Comparison of ENCODE assay signal across 21 cellular contexts in the genomic region with DNA sequence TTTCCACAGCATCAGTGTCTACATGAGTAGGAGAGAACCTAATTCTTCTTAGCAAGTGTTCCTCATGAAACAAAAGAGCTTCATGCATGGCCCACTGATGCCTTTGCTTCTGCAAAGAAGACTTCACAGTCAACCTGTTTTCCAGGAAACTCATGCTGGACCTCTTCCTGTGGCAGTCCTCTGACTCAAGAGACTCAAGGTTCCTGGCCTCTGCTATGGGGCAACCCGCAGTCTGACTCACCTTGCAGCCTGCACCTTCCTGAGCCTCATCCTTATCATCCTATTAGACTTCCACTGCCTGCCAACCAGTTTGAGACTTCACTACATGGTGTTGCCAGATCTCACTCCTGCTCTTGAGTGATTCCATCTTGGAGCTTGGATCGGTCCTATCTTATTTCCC. TPM values are rescaled to one million over a fixed set of nuclear protein-coding genes. Genes with fewer than 3 reads are reported as not detected.
DNase-seq lines count a peak whose midpoint lies in the region; ATAC-seq and TF ChIP-seq lines count a peak whose summit lies in the region.
"Had no signal": no experiment of that assay in that cellular context is flagged by ENCODE, and none has a peak within 500 bp of the region (broad histone marks: within the 10 kb centered on the region; RNA-seq: fewer than 3 reads in every experiment).

No MANE protein-coding gene starts in this region.

- POLR2A ChIA-PET in RWPE1 (lab: Yijun Ruan, JAX; ENCODE audit: low non-redundant PET) = no interaction called here

- peaks cover 10% of the 10 kb centered on the region for H3K4me1 Mint-ChIP-seq in stimulated activated naive CD8-positive, alpha-beta T cell treated with anti-CD3 and anti-CD28 coated beads, Interleukin-15, amount 100 ng/mL, for 72 hours
- H3K4me1 Mint-ChIP-seq in natural killer cell treated with Interleukin-12 subunit alpha and Interleukin-12 subunit beta and Interleukin-15 and Interleukin-18, amount 100 ng/mL, for 72 hours (ENCODE audit: low read depth in 2 of 2) = peaks cover 0 to 6% of the 10 kb centered on the region in 2 donors

- no peak overlapping the region for H3K27ac Mint-ChIP-seq in stimulated activated naive CD8-positive, alpha-beta T cell treated with anti-CD3 and anti-CD28 coated beads, Interleukin-15, amount 100 ng/mL, for 72 hours
- no peak overlapping the region for H3K27ac Mint-ChIP-seq in natural killer cell treated with Interleukin-12 subunit alpha and Interleukin-12 subunit beta and Interleukin-15 and Interleukin-18, amount 100 ng/mL, for 72 hours
- H3K27ac Mint-ChIP-seq: CD8-positive, alpha-beta T cell had no signal

- H3K4me3 Mint-ChIP-seq in stimulated activated naive CD8-positive, alpha-beta T cell treated with anti-CD3 and anti-CD28 coated beads, Interleukin-15, amount 100 ng/mL, for 72 hours = no peak overlapping the region
- H3K4me3 Mint-ChIP-seq in natural killer cell treated with Interleukin-12 subunit alpha and Interleukin-12 subunit beta and Interleukin-15 and Interleukin-18, amount 100 ng/mL, for 72 hours = no peak overlapping the region
- H3K4me3 Mint-ChIP-seq: CD8-positive, alpha-beta T cell had no signal

- TF ChIP-seq CTCF in RWPE1 (conservative IDR thresholded peaks at IDR 0.05; ENCODE audit: low read depth) = no peak

- CTCF ChIA-PET in RWPE1 (lab: Yijun Ruan, JAX) = interaction anchor here (0.6 to 1.1 kb wide), 3 partner anchors 54 to 145 kb away, joined by 3 read pairs; no protein-coding TSS in a partner anchor

- no peaks in the 10 kb centered on the region for H3K9me3 Mint-ChIP-seq in stimulated activated naive CD8-positive, alpha-beta T cell treated with anti-CD3 and anti-CD28 coated beads, Interleukin-15, amount 100 ng/mL, for 72 hours
- no peaks in the 10 kb centered on the region for H3K9me3 Mint-ChIP-seq in natural killer cell treated with Interleukin-12 subunit alpha and Interleukin-12 subunit beta and Interleukin-15 and Interleukin-18, amount 100 ng/mL, for 72 hours
- H3K9me3 Mint-ChIP-seq: CD8-positive, alpha-beta T cell had no signal

- H3K27ac ChIP-seq in RWPE1 (no peak overlapping the region), epithelial cell of prostate (no peak overlapping the region)
- H3K27ac ChIP-seq: adrenal gland, coronary artery, testis had no signal

- H3K27me3 Mint-ChIP-seq in stimulated activated naive CD8-positive, alpha-beta T cell treated with anti-CD3 and anti-CD28 coated beads, Interleukin-15, amount 100 ng/mL, for 72 hours = peaks cover 23% of the 10 kb centered on the region
- H3K27me3 Mint-ChIP-seq in natural killer cell treated with Interleukin-12 subunit alpha and Interleukin-12 subunit beta and Interleukin-15 and Interleukin-18, amount 100 ng/mL, for 72 hours = peaks cover 22 to 36% of the 10 kb centered on the region in 2 donors

- no peak for DNase-seq in stimulated activated naive CD8-positive, alpha-beta T cell treated with anti-CD3 and anti-CD28 coated beads, Interleukin-15, amount 100 ng/mL, for 72 hours
- DNase-seq in stimulated activated naive CD8-positive, alpha-beta T cell treated with anti-CD3 and anti-CD28 coated beads, Interleukin-15, Interleukin-2, amounts not matched to agents 100 U/mL and 50 U/mL, for 24 hours = no peak
- DNase-seq in RWPE1 (ENCODE audit: low spot score) (peak; percentile 26), epithelial cell of prostate (ENCODE audit: low read depth, low spot score) (peak; percentile 5), amygdala (lab: John Stamatoyannopoulos, UW) (no peak)
- no peak for DNase-seq in natural killer cell treated with Interleukin-12 subunit alpha and Interleukin-12 subunit beta and Interleukin-15 and Interleukin-18, amount 100 ng/mL, for 72 hours (ENCODE audit: low spot score)
- DNase-seq: CD8-positive, alpha-beta T cell; DMS79 treated with DMSO at 0.1 percent for 48 hours; Karpas-422; NCI-H1092; NCI-H2029; NCI-H345; nucleus accumbens; testis had no signal

- no peaks in the 10 kb centered on the region for H3K36me3 Mint-ChIP-seq in natural killer cell treated with Interleukin-12 subunit alpha and Interleukin-12 subunit beta and Interleukin-15 and Interleukin-18, amount 100 ng/mL, for 72 hours
- H3K36me3 Mint-ChIP-seq: CD8-positive, alpha-beta T cell had no signal

- peak; percentile 55 for ATAC-seq in stimulated activated naive CD8-positive, alpha-beta T cell treated with anti-CD3 and anti-CD28 coated beads, Interleukin-15, amount 100 ng/mL, for 72 hours
- no peak for ATAC-seq in stimulated activated naive CD8-positive, alpha-beta T cell treated with anti-CD3 and anti-CD28 coated beads, Interleukin-15, Interleukin-2, amounts not matched to agents 100 U/mL and 50 U/mL, for 24 hours
- ATAC-seq in HG03439 (IDR thresholded peaks at IDR 0.05; ENCODE audit: unreplicated experiment) = no peak
- ATAC-seq in natural killer cell treated with Interleukin-12 subunit alpha and Interleukin-12 subunit beta and Interleukin-15 and Interleukin-18, amount 100 ng/mL, for 72 hours = no peak
- ATAC-seq: CD8-positive, alpha-beta T cell; Panc1 had no signal

RNA-seq across cellular contexts. Expression of a gene that starts 17.6 kb away (rescaled TPM):
- 10 to 100 TPM; 23.7 to 33.3 TPM for total RNA-seq in natural killer cell treated with Interleukin-12 subunit alpha and Interleukin-12 subunit beta and Interleukin-15 and Interleukin-18, amount 100 ng/mL, for 72 hours

RNA-seq across cellular contexts. Expression of a gene that starts 59.8 kb away (rescaled TPM):
- total RNA-seq in natural killer cell treated with Interleukin-12 subunit alpha and Interleukin-12 subunit beta and Interleukin-15 and Interleukin-18, amount 100 ng/mL, for 72 hours = not detected
- total RNA-seq: activated CD8-positive, alpha-beta memory T cell treated with anti-CD3 and anti-CD28 coated beads for 36 hours; CD8-positive, alpha-beta T cell; SK-MEL-5; skeletal muscle tissue had no signal

Comparison
In these comparisons a context has a peak if more than half of its experiments do, and no peak if none do; other contexts are left out.
1. DNase-seq: peak in RWPE1 (single experiment) and epithelial cell of prostate (single experiment); none in stimulated activated naive CD8-positive, alpha-beta T cell treated with anti-CD3 and anti-CD28 coated beads, Interleukin-15, amount 100 ng/mL, for 72 hours (0 of 2), stimulated activated naive CD8-positive, alpha-beta T cell treated with anti-CD3 and anti-CD28 coated beads, Interleukin-15, Interleukin-2, amounts not matched to agents 100 U/mL and 50 U/mL, for 24 hours (single experiment), amygdala (0 of 56) and natural killer cell treated with Interleukin-12 subunit alpha and Interleukin-12 subunit beta and Interleukin-15 and Interleukin-18, amount 100 ng/mL, for 72 hours (single experiment).